Comparison of ENCODE assay signal across 1 cellular context in genomic region chr2:73385486-73386341, GRCh38.
TF ChIP-seq lines count a peak whose summit lies in the region.

Gene ALMS1 (plus strand): TSS chr2:73385836. CDS start chr2:73385869, 33 bp downstream.

TF ChIP-seq in K562, 482 proteins besides CTCF, POLR2A, EP300 and RAD21 (continued from another document and continues in another):
- no peak for TF ChIP-seq CHD7 (IDR thresholded peaks at IDR 0.05; ENCODE audit: low read depth, low read length)
- TF ChIP-seq LARP7 (IDR thresholded peaks at IDR 0.05), result no peak
- TF ChIP-seq PHB2 (IDR thresholded peaks at IDR 0.05; ENCODE audit: low read depth), result no peak
- TF ChIP-seq ZNF217 (CRISPR knock-in tag; IDR thresholded peaks at IDR 0.05), result no peak
- peak; percentile 49; the same call in 1 of the 2 replicates for TF ChIP-seq BHLHE40 (IDR thresholded peaks at IDR 0.05; ENCODE audit: low read length)
- no peak for TF ChIP-seq HIVEP1 (CRISPR knock-in tag; IDR thresholded peaks at IDR 0.05)
- TF ChIP-seq ZNF408 (CRISPR knock-in tag; IDR thresholded peaks at IDR 0.05; ENCODE audit: low read depth), result no peak
- TF ChIP-seq MBD2 (IDR thresholded peaks at IDR 0.05; ENCODE audit: borderline replicate concordance, low read depth), result no peak
- TF ChIP-seq U2AF1 (optimal IDR thresholded peaks at IDR 0.05; ENCODE audit: low read depth, low read length), result no peak
- peak; percentile 79 for TF ChIP-seq KDM5B (IDR thresholded peaks at IDR 0.05; ENCODE audit: insufficient replicate concordance, low read depth, low read length)
- no peak for TF ChIP-seq CBX8 (IDR thresholded peaks at IDR 0.05; ENCODE audit: borderline replicate concordance, extremely low read depth, low read depth, low read length, poor library complexity, severe bottlenecking)
- TF ChIP-seq IRF9 (tag; IDR thresholded peaks at IDR 0.05), result no peak
- TF ChIP-seq KLF6 (CRISPR knock-in tag; IDR thresholded peaks at IDR 0.05; ENCODE audit: borderline replicate concordance), result no peak
- no peak; the same call in 1 of the 2 replicates for TF ChIP-seq RNF2 (IDR thresholded peaks at IDR 0.05)
- TF ChIP-seq NFRKB (IDR thresholded peaks at IDR 0.05; ENCODE audit: low read depth), result peak; percentile 47
- TF ChIP-seq ZNF324 (CRISPR knock-in tag; IDR thresholded peaks at IDR 0.05), result no peak
- no peak for TF ChIP-seq GTF2B (IDR thresholded peaks at IDR 0.05; ENCODE audit: extremely low read depth, insufficient read length)
- no peak for TF ChIP-seq ZBTB2 (IDR thresholded peaks at IDR 0.05)
- no peak for TF ChIP-seq COPS2 (conservative IDR thresholded peaks at IDR 0.05)
- TF ChIP-seq E2F1 (CRISPR knock-in tag; IDR thresholded peaks at IDR 0.05), result no peak
- TF ChIP-seq ZBTB17 (CRISPR knock-in tag; IDR thresholded peaks at IDR 0.05), result no peak
- TF ChIP-seq NR3C1 (CRISPR knock-in tag; IDR thresholded peaks at IDR 0.05), result no peak
- no peak for TF ChIP-seq HNRNPL (IDR thresholded peaks at IDR 0.05; ENCODE audit: low read depth, low read length)
- no peak for TF ChIP-seq ZZZ3 (IDR thresholded peaks at IDR 0.05)
- 0 out of 2 replicates have a peak, but pooled peaks have one; percentile 13 for TF ChIP-seq BMI1 (IDR thresholded peaks at IDR 0.05; ENCODE audit: low read length)
- 0 out of 2 replicates have a peak, but pooled peaks have one; percentile 43 for TF ChIP-seq E2F4 (CRISPR knock-in tag; IDR thresholded peaks at IDR 0.05; ENCODE audit: low read depth)
- peak; percentile 49 for TF ChIP-seq POLR2B (IDR thresholded peaks at IDR 0.05; ENCODE audit: low read depth, partially characterized antibody)
- TF ChIP-seq TAF1 (IDR thresholded peaks at IDR 0.05; ENCODE audit: control insufficient read depth, extremely low read depth, insufficient read depth, low read length, severe bottlenecking), result peak; percentile 38
- TF ChIP-seq CREM (IDR thresholded peaks at IDR 0.05; ENCODE audit: low read depth), result peak; percentile 83
- TF ChIP-seq L3MBTL2 (IDR thresholded peaks at IDR 0.05), result peak; percentile 31; the same call in 1 of the 2 replicates
- TF ChIP-seq ZKSCAN8 (CRISPR knock-in tag; IDR thresholded peaks at IDR 0.05), result no peak
- TF ChIP-seq HDAC3 (IDR thresholded peaks at IDR 0.05; ENCODE audit: borderline replicate concordance, partially characterized antibody), result no peak
- TF ChIP-seq NR2F6 (CRISPR knock-in tag; IDR thresholded peaks at IDR 0.05), result no peak
- no peak for TF ChIP-seq MAX (CRISPR knock-in tag; IDR thresholded peaks at IDR 0.05)
- TF ChIP-seq RFX5 (IDR thresholded peaks at IDR 0.05; ENCODE audit: low read depth, low read length), result no peak
- TF ChIP-seq SMAD1 (IDR thresholded peaks at IDR 0.05; ENCODE audit: low read depth, low read length, partially characterized antibody), result peak; percentile 53
- TF ChIP-seq ZNF274 (IDR thresholded peaks at IDR 0.05; ENCODE audit: borderline replicate concordance, low read depth, low read length), result no peak
- TF ChIP-seq GABPA (tag; conservative IDR thresholded peaks at IDR 0.05; ENCODE audit: low read depth), result peak; percentile 88
- peak; percentile 71 to 79 for TF ChIP-seq NRF1 (conservative IDR thresholded peaks at IDR 0.05 in 1 of 2, IDR thresholded peaks at IDR 0.05 in 1 of 2)
- TF ChIP-seq ZNF644 (tag; IDR thresholded peaks at IDR 0.05; ENCODE audit: low read depth), result no peak
- no peak for TF ChIP-seq MLLT1 (IDR thresholded peaks at IDR 0.05)
- TF ChIP-seq SAFB (IDR thresholded peaks at IDR 0.05; ENCODE audit: borderline replicate concordance, low read depth, low read length), result no peak
- TF ChIP-seq BRF1 (IDR thresholded peaks at IDR 0.05; ENCODE audit: borderline replicate concordance, extremely low read depth, insufficient read length), result no peak
- peak; percentile 62 for TF ChIP-seq SAP30 (IDR thresholded peaks at IDR 0.05; ENCODE audit: borderline replicate concordance, insufficient read depth, low read depth, low read length, poor library complexity, severe bottlenecking)
- TF ChIP-seq DIDO1 (tag; IDR thresholded peaks at IDR 0.05; ENCODE audit: low read depth), result no peak
- no peak for TF ChIP-seq NR0B1 (IDR thresholded peaks at IDR 0.05; ENCODE audit: partially characterized antibody)
